Comparison of ENCODE assay signal across 10 cellular contexts in the genomic region with DNA sequence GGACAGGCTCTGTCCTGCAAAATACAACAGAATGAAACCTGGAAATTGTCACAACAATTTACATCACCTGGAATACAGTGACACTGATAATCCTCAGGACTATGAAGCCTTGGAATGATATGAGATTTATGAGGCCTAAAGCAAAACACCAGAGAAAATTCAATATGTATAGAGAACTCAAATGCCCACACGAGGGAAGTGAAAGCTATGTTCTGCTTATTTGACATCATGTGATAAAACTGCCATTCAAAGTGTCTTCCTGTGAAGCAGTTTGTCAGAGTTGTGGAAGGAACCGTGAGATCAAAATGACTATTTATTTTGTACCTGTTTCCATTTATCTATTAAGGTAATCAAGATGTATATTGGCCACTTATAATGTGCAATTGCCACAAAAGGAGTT.
DNase-seq lines count a peak whose midpoint lies in the region; ATAC-seq lines count a peak whose summit lies in the region.
"Had no signal": no experiment of that assay in that cellular context is flagged by ENCODE, and none has a peak within 500 bp of the region (broad histone marks: within the 10 kb centered on the region; RNA-seq: fewer than 3 reads in every experiment).

No MANE protein-coding gene starts in this region.

- no peaks in the 10 kb centered on the region for H3K36me3 Mint-ChIP-seq in activated CD8-positive, alpha-beta T cell treated with anti-CD3 and anti-CD28 coated beads, Interleukin-2, amount 10 ng/mL, durations not matched to agents 7 days and 5 days (ENCODE audit: low read depth)

- no peak overlapping the region for H3K4me3 Mint-ChIP-seq in activated CD8-positive, alpha-beta T cell treated with anti-CD3 and anti-CD28 coated beads, Interleukin-2, amount 10 ng/mL, durations not matched to agents 7 days and 5 days

- no peaks in the 10 kb centered on the region for H3K9me3 Mint-ChIP-seq in activated CD8-positive, alpha-beta T cell treated with anti-CD3 and anti-CD28 coated beads, Interleukin-2, amount 10 ng/mL, durations not matched to agents 7 days and 5 days (ENCODE audit: insufficient read depth)

- CTCF ChIA-PET in activated CD8-positive, alpha-beta T cell treated with anti-CD3 and anti-CD28 coated beads, Interleukin-2, amount 10 ng/mL, durations not matched to agents 7 days and 5 days (lab: Charles Lee): no interaction called here

- DNase-seq in globus pallidus (ENCODE audit: low spot score): peak; percentile 38
- no peak for DNase-seq in activated CD8-positive, alpha-beta T cell treated with anti-CD3 and anti-CD28 coated beads, Interleukin-2, amount 10 ng/mL, durations not matched to agents 7 days and 5 days
- no peak for DNase-seq in substantia nigra (lab: John Stamatoyannopoulos, UW)
- no peak for DNase-seq in GM03348 (ENCODE audit: low spot score)
- no peak for DNase-seq in NCI-H1417 (lab: John Stamatoyannopoulos, UW)
- DNase-seq: activated T-cell treated with anti-CD3 and anti-CD28 coated beads, Interleukin-2, amount 50 U/mL, for 1 hour; dermis blood vessel endothelial cell had no signal

- no peak overlapping the region for H3K27ac ChIP-seq in substantia nigra (ENCODE audit: low read depth, low read length, poor library complexity, severe bottlenecking)

- H3K4me1 Mint-ChIP-seq in activated CD8-positive, alpha-beta T cell treated with anti-CD3 and anti-CD28 coated beads, Interleukin-2, amount 10 ng/mL, durations not matched to agents 7 days and 5 days (ENCODE audit: low read depth): peaks cover 14% of the 10 kb centered on the region

- peaks cover 15% of the 10 kb centered on the region for H3K27me3 Mint-ChIP-seq in activated CD8-positive, alpha-beta T cell treated with anti-CD3 and anti-CD28 coated beads, Interleukin-2, amount 10 ng/mL, durations not matched to agents 7 days and 5 days (ENCODE audit: low read depth)

- POLR2A ChIA-PET in activated CD8-positive, alpha-beta T cell treated with anti-CD3 and anti-CD28 coated beads, Interleukin-2, amount 10 ng/mL, durations not matched to agents 7 days and 5 days (lab: Charles Lee): no interaction called here

- ATAC-seq in GM18858 (IDR thresholded peaks at IDR 0.05; ENCODE audit: unreplicated experiment) (peak; percentile 80), GM21737 (IDR thresholded peaks at IDR 0.05; ENCODE audit: unreplicated experiment) (peak; percentile 50), HG03457 (IDR thresholded peaks at IDR 0.05; ENCODE audit: unreplicated experiment) (peak; percentile 46)
- ATAC-seq in activated CD8-positive, alpha-beta T cell treated with anti-CD3 and anti-CD28 coated beads, Interleukin-2, amount 10 ng/mL, durations not matched to agents 7 days and 5 days: no peak

- no peak overlapping the region for H3K27ac Mint-ChIP-seq in activated CD8-positive, alpha-beta T cell treated with anti-CD3 and anti-CD28 coated beads, Interleukin-2, amount 10 ng/mL, durations not matched to agents 7 days and 5 days
